17 cellular contexts compared by ENCODE assay signal in genomic region chr3:142281474-142281873, GRCh38.
"Had no signal": no experiment of that assay in that cellular context is flagged by ENCODE, and none has a peak within 500 bp of the region (broad histone marks: within the 10 kb centered on the region; RNA-seq: fewer than 3 reads in every experiment).

No MANE protein-coding gene starts in this region.

- DNase-seq: colonic mucosa; dermis blood vessel endothelial cell; erythroblast; gastrocnemius medialis; heart right ventricle; hypothalamus; islet precursor cell; mucosa of descending colon; naive thymus-derived CD8-positive, alpha-beta T cell; psoas muscle; retina; stimulated activated CD4-positive, alpha-beta T cell treated with anti-CD3 and anti-CD28 coated beads, Interleukin-12 subunit alpha, Interleukin-12 subunit beta, amount 100 ng/mL, for 4 hours; stimulated activated naive CD4-positive, alpha-beta T cell treated with Interleukin-2 at 50 U/mL for 16 hours; trophoblast cell had no signal

- ATAC-seq: gastrocnemius medialis; heart right ventricle; left lobe of liver; mucosa of descending colon; naive thymus-derived CD8-positive, alpha-beta T cell; psoas muscle; sciatic nerve had no signal

- H3K4me3 ChIP-seq: colonic mucosa, gastrocnemius medialis, heart right ventricle, mucosa of descending colon, psoas muscle, skin epidermis had no signal

- H3K27ac Mint-ChIP-seq: naive thymus-derived CD8-positive, alpha-beta T cell had no signal

- H3K9me3 Mint-ChIP-seq: naive thymus-derived CD8-positive, alpha-beta T cell had no signal

- H3K36me3 Mint-ChIP-seq: naive thymus-derived CD8-positive, alpha-beta T cell had no signal

- H3K4me3 Mint-ChIP-seq: naive thymus-derived CD8-positive, alpha-beta T cell had no signal

- H3K27me3 Mint-ChIP-seq: naive thymus-derived CD8-positive, alpha-beta T cell had no signal
